In the genomic region with DNA sequence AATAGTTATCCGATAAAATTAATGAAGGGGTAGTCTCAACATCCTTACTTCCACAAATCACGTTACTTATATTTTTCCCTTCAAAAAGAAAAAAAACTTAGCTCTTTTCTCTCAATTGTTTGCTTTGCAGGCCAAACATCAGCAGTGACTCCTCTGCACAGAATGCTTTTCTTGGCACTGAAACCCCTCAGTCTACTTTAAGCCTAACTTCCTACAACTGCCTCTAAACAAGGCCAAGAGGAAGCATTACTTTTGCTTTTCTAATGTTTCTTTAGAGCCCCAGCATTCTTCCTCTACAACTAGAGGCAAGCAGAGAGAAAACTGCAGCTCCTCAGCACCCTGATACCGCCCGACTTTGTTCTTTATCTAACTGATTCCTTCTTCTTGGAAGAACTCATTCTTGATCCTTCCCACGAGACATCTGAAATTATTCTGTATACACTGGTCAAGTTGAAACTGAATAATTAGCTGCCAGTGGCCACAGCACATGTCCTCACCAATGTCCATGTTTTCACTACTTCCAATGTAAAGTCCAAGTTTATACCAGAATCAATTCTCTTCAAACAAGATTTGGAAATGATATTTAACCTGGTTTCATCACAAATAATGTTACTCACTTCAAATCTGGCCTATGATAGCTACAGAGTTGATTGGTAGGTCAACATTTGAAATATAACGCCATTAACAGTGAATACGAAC, we compare ENCODE assay signal across 9 cellular contexts. TPM values are rescaled to one million over a fixed set of nuclear protein-coding genes. Genes with fewer than 3 reads are reported as not detected.
DNase-seq lines count a peak whose midpoint lies in the region; ATAC-seq lines count a peak whose summit lies in the region.
"Had no signal": no experiment of that assay in that cellular context is flagged by ENCODE, and none has a peak within 500 bp of the region (broad histone marks: within the 10 kb centered on the region; RNA-seq: fewer than 3 reads in every experiment).

No MANE protein-coding gene starts in this region.

- peak; percentile 90 for DNase-seq in EH (ENCODE audit: low read depth)
- DNase-seq in amniotic epithelial cell (ENCODE audit: low read depth): peak; percentile 20
- DNase-seq in Right ventricle myocardium superior: no peak
- DNase-seq in sciatic nerve (ENCODE audit: low spot score): no peak
- no peak for DNase-seq in HuH-7 (ENCODE audit: low spot score)
- no peak for DNase-seq in NCI-H1092 (lab: John Stamatoyannopoulos, UW)
- no peak for DNase-seq in NCI-H748 (lab: John Stamatoyannopoulos, UW; ENCODE audit: unreplicated experiment)
- DNase-seq: OCI-M1 had no signal

- intact Hi-C loops in Right ventricle myocardium superior (cut with DNase I) (loop anchor here (10.0 kb wide), 1 partner anchor 47 kb away; no protein-coding TSS in a partner anchor), sciatic nerve (cut with DNase I) (no loop called here)

- peak; percentile 38 for ATAC-seq in Right ventricle myocardium superior (ENCODE audit: poor library complexity)
- peak; percentile 81 for ATAC-seq in sciatic nerve
- ATAC-seq in GM18909 (IDR thresholded peaks at IDR 0.05; ENCODE audit: poor library complexity, unreplicated experiment): no peak

RNA-seq across cellular contexts. Expression of gene DTNB, which starts 55.3 kb away (rescaled TPM):
- total RNA-seq in Right ventricle myocardium superior (4.5 TPM), sciatic nerve (26.2 TPM)

Comparison
In these comparisons a context has a peak if more than half of its experiments do, and no peak if none do; other contexts are left out.
1. DNase-seq: peak in EH (single experiment) and amniotic epithelial cell (single experiment); none in Right ventricle myocardium superior (single experiment), sciatic nerve (single experiment), HuH-7 (single experiment), NCI-H1092 (single experiment) and NCI-H748 (single experiment).